ENCODE assay signal across 12 cellular contexts in genomic region chr2:27799646-27800010, GRCh38. TPM values are rescaled to one million over a fixed set of nuclear protein-coding genes. Genes with fewer than 3 reads are reported as not detected.
DNase-seq lines count a peak whose midpoint lies in the region; ATAC-seq and TF ChIP-seq lines count a peak whose summit lies in the region.
"Had no signal": no experiment of that assay in that cellular context is flagged by ENCODE, and none has a peak within 500 bp of the region (broad histone marks: within the 10 kb centered on the region; RNA-seq: fewer than 3 reads in every experiment).

No MANE protein-coding gene starts in this region.

- H3K27me3 Mint-ChIP-seq in activated T-helper 17 cell treated with anti-CD3 and anti-CD28 coated beads, Interleukin-2, amount 50 U/mL, for 72 hours: no peaks in the 10 kb centered on the region

- TF ChIP-seq CTCF in heart left ventricle (IDR thresholded peaks at IDR 0.05): no peak
- no peak for TF ChIP-seq CTCF in colonic mucosa (IDR thresholded peaks at IDR 0.05)
- TF ChIP-seq CTCF in uterus (IDR thresholded peaks at IDR 0.05): no peak

- H3K36me3 ChIP-seq in heart left ventricle (no peaks in the 10 kb centered on the region), colonic mucosa (no peaks in the 10 kb centered on the region), muscle layer of colon (ENCODE audit: insufficient read depth, low read length) (no peaks in the 10 kb centered on the region), uterus (no peaks in the 10 kb centered on the region)

- H3K27ac ChIP-seq in heart left ventricle (peak overlapping the region; percentile 43 to 98 (median 88)), colonic mucosa (peak overlapping the region; percentile 49), muscle layer of colon (ENCODE audit: low read depth, low read length) (peak overlapping the region; percentile 78), uterus (peak overlapping the region; percentile 78 to 84)

- no peaks in the 10 kb centered on the region for H3K9me3 ChIP-seq in heart left ventricle
- H3K9me3 ChIP-seq in colonic mucosa: no peaks in the 10 kb centered on the region
- H3K9me3 ChIP-seq in muscle layer of colon (ENCODE audit: low read length): no peaks in the 10 kb centered on the region
- no peaks in the 10 kb centered on the region for H3K9me3 ChIP-seq in uterus

- TF ChIP-seq POLR2A in heart left ventricle (IDR thresholded peaks at IDR 0.05) (no peak), uterus (IDR thresholded peaks at IDR 0.05) (no peak)

- ATAC-seq in heart left ventricle (peak in 1 of 4 donors; percentile 18), Right ventricle myocardium superior (ENCODE audit: poor library complexity) (no peak), GM18517 (IDR thresholded peaks at IDR 0.05; ENCODE audit: unreplicated experiment) (no peak)
- no peak for ATAC-seq in activated T-helper 17 cell treated with anti-CD3 and anti-CD28 coated beads, Interleukin-2, amount 50 U/mL, for 72 hours (replicated peaks)
- ATAC-seq: activated CD8-positive, alpha-beta T cell treated with anti-CD3 and anti-CD28 coated beads, Interleukin-2, amount 10 ng/mL, durations not matched to agents 7 days and 5 days had no signal

- H3K9ac ChIP-seq in colonic mucosa (ENCODE audit: low read depth in 2 of 2, low read length in 2 of 2) (no peak overlapping the region), muscle layer of colon (ENCODE audit: low read length) (no peak overlapping the region)

- no peaks in the 10 kb centered on the region for H3K4me1 Mint-ChIP-seq in activated T-helper 17 cell treated with anti-CD3 and anti-CD28 coated beads, Interleukin-2, amount 50 U/mL, for 72 hours

- 63 to 87% (median 74%) methylated on average over 4 of the region's 4 CpGs for WGBS in heart left ventricle, 4 donors

- no peaks in the 10 kb centered on the region for H3K36me3 Mint-ChIP-seq in activated T-helper 17 cell treated with anti-CD3 and anti-CD28 coated beads, Interleukin-2, amount 50 U/mL, for 72 hours (ENCODE audit: low read depth)

- DNase-seq in heart left ventricle (peak in 1 of 5 donors; percentile 42), Right ventricle myocardium superior (no peak), colonic mucosa (no peak), uterus (no peak), hippocampal formation (lab: John Stamatoyannopoulos, UW) (no peak)
- DNase-seq: activated CD8-positive, alpha-beta T cell treated with anti-CD3 and anti-CD28 coated beads, Interleukin-2, amount 10 ng/mL, durations not matched to agents 7 days and 5 days; NCI-H510A treated with DMSO at 0.1 percent for 48 hours; small intestine; T-helper 1 cell had no signal

- H3K4me3 Mint-ChIP-seq in activated T-helper 17 cell treated with anti-CD3 and anti-CD28 coated beads, Interleukin-2, amount 50 U/mL, for 72 hours: no peak overlapping the region
- H3K4me3 Mint-ChIP-seq: activated CD8-positive, alpha-beta T cell treated with anti-CD3 and anti-CD28 coated beads, Interleukin-2, amount 10 ng/mL, durations not matched to agents 7 days and 5 days had no signal

- H3K27me3 ChIP-seq in heart left ventricle (no peaks in the 10 kb centered on the region), colonic mucosa (no peaks in the 10 kb centered on the region), muscle layer of colon (ENCODE audit: control insufficient read depth in 1 of 2, insufficient read depth in 2 of 2, low read length in 2 of 2) (no peaks in the 10 kb centered on the region), uterus (no peaks in the 10 kb centered on the region)

- no peak overlapping the region for H3K27ac Mint-ChIP-seq in activated T-helper 17 cell treated with anti-CD3 and anti-CD28 coated beads, Interleukin-2, amount 50 U/mL, for 72 hours
- H3K27ac Mint-ChIP-seq: activated CD8-positive, alpha-beta T cell treated with anti-CD3 and anti-CD28 coated beads, Interleukin-2, amount 10 ng/mL, durations not matched to agents 7 days and 5 days had no signal

- intact Hi-C loops in heart left ventricle (cut with DNase I): loop anchor here in 5 of 10 donors (5.0 to 10.0 kb wide), 5 partner anchors 62 to 598 kb away; partner anchors contain the start of gene FOSL2 (in 2 of the 5)
- intact Hi-C loops in Right ventricle myocardium superior (cut with DNase I): no loop called here
- intact Hi-C loops in colonic mucosa (cut with DNase I): no loop called here
- intact Hi-C loops in uterus (cut with DNase I; ENCODE audit: low total_unique reads): no loop called here

- H3K4me3 ChIP-seq in heart left ventricle (no peak overlapping the region), colonic mucosa (no peak overlapping the region), muscle layer of colon (ENCODE audit: low read depth in 1 of 2, low read length in 2 of 2) (no peak overlapping the region), uterus (no peak overlapping the region)

- H3K4me1 ChIP-seq in heart left ventricle (peaks cover 5 to 66% (median 47%) of the 10 kb centered on the region in 12 donors), colonic mucosa (no peaks in the 10 kb centered on the region), muscle layer of colon (ENCODE audit: insufficient read depth, low read length) (peaks cover 39% of the 10 kb centered on the region), uterus (no peaks in the 10 kb centered on the region)

- no peaks in the 10 kb centered on the region for H3K9me3 Mint-ChIP-seq in activated T-helper 17 cell treated with anti-CD3 and anti-CD28 coated beads, Interleukin-2, amount 50 U/mL, for 72 hours

RNA-seq across cellular contexts. Expression of gene MRPL33, which starts 28.1 kb away (rescaled TPM):
- total RNA-seq in heart left ventricle (100 to 1,000 TPM; 163 to 503 (median 305) TPM), Right ventricle myocardium superior (356 TPM), colonic mucosa (10 to 100 TPM; 56.5 to 63.7 TPM), uterus (100 to 1,000 TPM in 1 of 4 donors, 10 to 100 TPM in 3; 51.7 to 404 (median 71.4) TPM)
- polyA plus RNA-seq in heart left ventricle: 100 to 1,000 TPM; 177 to 901 TPM
- 10 to 100 TPM; 53.1 to 76.3 TPM for total RNA-seq in activated T-helper 17 cell treated with anti-CD3 and anti-CD28 coated beads, Interleukin-2, amount 50 U/mL, for 72 hours
